In the genomic region with DNA sequence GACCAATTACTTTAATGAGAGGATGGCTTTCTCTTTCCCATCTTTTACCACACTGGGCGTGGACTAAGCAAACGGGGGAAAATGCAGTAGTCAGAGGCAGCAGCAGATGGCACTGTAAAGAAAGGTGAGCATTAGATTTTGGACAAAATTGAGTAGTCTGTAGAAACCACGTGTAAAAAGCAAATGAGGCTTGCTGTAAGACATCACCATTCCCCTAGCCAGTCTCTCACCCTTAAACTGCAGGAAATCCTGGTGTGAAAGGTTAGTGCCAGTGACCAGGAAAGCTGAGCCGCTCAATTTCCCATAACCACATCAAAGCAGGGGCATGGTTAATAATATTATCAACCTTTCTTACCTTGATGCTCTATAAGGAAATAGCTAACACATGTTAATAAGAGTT, we compare ENCODE assay signal across 8 cellular contexts. TPM values are rescaled to one million over a fixed set of nuclear protein-coding genes. Genes with fewer than 3 reads are reported as not detected.
DNase-seq lines count a peak whose midpoint lies in the region; FAIRE-seq and TF ChIP-seq lines count a peak whose summit lies in the region.

No MANE protein-coding gene starts in this region.

- FAIRE-seq in GM19239 (lab: Jason Lieb, UNC): no peak

- H3K4me1 ChIP-seq in left ventricle myocardium inferior: no peaks in the 10 kb centered on the region

- H3K36me3 ChIP-seq in WERI-Rb-1: no peaks in the 10 kb centered on the region
- H3K36me3 ChIP-seq in left ventricle myocardium inferior: no peaks in the 10 kb centered on the region

- H3K27ac ChIP-seq in 22Rv1 (no peak overlapping the region), WERI-Rb-1 (no peak overlapping the region), left ventricle myocardium inferior (replicated peaks) (no peak overlapping the region)

- in situ Hi-C loops in GM13976 (cut with MboI; ENCODE audit: low sequenced_read_pairs, unreplicated experiment): no loop called here

- TF ChIP-seq CTCF in 22Rv1 (IDR thresholded peaks at IDR 0.05) (peak; percentile 35), GM13976 (IDR thresholded peaks at IDR 0.05; ENCODE audit: borderline replicate concordance, control extremely low read depth, extremely low read depth, insufficient read depth, missing control alignments) (peak; percentile 36), WERI-Rb-1 (IDR thresholded peaks at IDR 0.05; ENCODE audit: low read depth, low read length) (peak; percentile 59), left ventricle myocardium inferior (IDR thresholded peaks at IDR 0.05; ENCODE audit: borderline replicate concordance) (peak; percentile 60)

- H3K27me3 ChIP-seq in WERI-Rb-1 (ENCODE audit: insufficient read depth, low read depth, severe bottlenecking) (no peaks in the 10 kb centered on the region), left ventricle myocardium inferior (ENCODE audit: low read depth) (peaks cover 35% of the 10 kb centered on the region)

- intact Hi-C loops in left ventricle myocardium inferior (cut with micrococcal nuclease): no loop called here

- no peak overlapping the region for H3K4me3 ChIP-seq in WERI-Rb-1 (ENCODE audit: low read depth, low read length)
- H3K4me3 ChIP-seq in left ventricle myocardium inferior: no peak overlapping the region

- no peaks in the 10 kb centered on the region for H3K9me3 ChIP-seq in WERI-Rb-1 (ENCODE audit: severe bottlenecking)
- no peaks in the 10 kb centered on the region for H3K9me3 ChIP-seq in left ventricle myocardium inferior (replicated peaks)

- DNase-seq in GM13976 (ENCODE audit: low spot score): no peak
- DNase-seq in WERI-Rb-1: peak; percentile 31
- DNase-seq in left ventricle myocardium inferior: no peak
- peak; percentile 19 for DNase-seq in stromal cell of bone marrow (ENCODE audit: low read depth)
- DNase-seq in NCI-H510A (lab: John Stamatoyannopoulos, UW): no peak
- no peak for DNase-seq in GF-D8 (lab: John Stamatoyannopoulos, UW)
- no peak for DNase-seq in GM19239 (ENCODE audit: insufficient read length, low spot score)

RNA-seq across cellular contexts. Expression of a gene that starts 31.8 kb away (rescaled TPM):
- not detected for total RNA-seq in left ventricle myocardium inferior

Comparison
In these comparisons a context has a peak if more than half of its experiments do, and no peak if none do; other contexts are left out.
1. DNase-seq: peak in WERI-Rb-1 (single experiment) and stromal cell of bone marrow (single experiment); none in GM13976 (single experiment), left ventricle myocardium inferior (single experiment), NCI-H510A (single experiment), GF-D8 (single experiment) and GM19239 (single experiment).
2. Peak in every context shown above with its lines, with median percentiles within 50 percentile points of each other: CTCF ChIP-seq.